In genomic region chr1:22141493-22141892, GRCh38 we compare ENCODE assay signal across 12 cellular contexts. TPM values are rescaled to one million over a fixed set of nuclear protein-coding genes. Genes with fewer than 3 reads are reported as not detected.
DNase-seq lines count a peak whose midpoint lies in the region; ATAC-seq and TF ChIP-seq lines count a peak whose summit lies in the region.
"Had no signal": no experiment of that assay in that cellular context is flagged by ENCODE, and none has a peak within 500 bp of the region (broad histone marks: within the 10 kb centered on the region; RNA-seq: fewer than 3 reads in every experiment).

No MANE protein-coding gene starts in this region.

- no peak for ATAC-seq in naive thymus-derived CD4-positive, alpha-beta T cell
- ATAC-seq in GM18870 (IDR thresholded peaks at IDR 0.05; ENCODE audit: unreplicated experiment) = no peak

- no peaks in the 10 kb centered on the region for H3K36me3 ChIP-seq in BE2C
- no peaks in the 10 kb centered on the region for H3K36me3 ChIP-seq in HUES48 (ENCODE audit: control insufficient read depth, insufficient read depth, low read length)
- H3K36me3 ChIP-seq in duodenal mucosa (ENCODE audit: control insufficient read depth in 1 of 2, insufficient read depth in 2 of 2, low read length in 2 of 2) = no peaks in the 10 kb centered on the region
- no peaks in the 10 kb centered on the region for H3K36me3 ChIP-seq in naive thymus-derived CD4-positive, alpha-beta T cell (ENCODE audit: control insufficient read depth in 2 of 3, insufficient read depth in 3 of 3, low read length in 3 of 3)

- H3K27me3 ChIP-seq in BE2C (0 out of 2 replicates have a peak, but pooled peaks cover 4% of the 10 kb centered on the region), HUES48 (ENCODE audit: control insufficient read depth, insufficient read depth, low read length) (peaks cover 36% of the 10 kb centered on the region), duodenal mucosa (ENCODE audit: control insufficient read depth in 1 of 2, insufficient read depth in 2 of 2, low read length in 2 of 2) (peaks cover 40 to 45% of the 10 kb centered on the region in 2 donors)
- peaks cover 0 to 19% of the 10 kb centered on the region in 2 donors for H3K27me3 ChIP-seq in naive thymus-derived CD4-positive, alpha-beta T cell (ENCODE audit: control insufficient read depth in 2 of 2, insufficient read depth in 2 of 2, low read length in 2 of 2)

- H3K4me1 ChIP-seq in BE2C (peaks cover 9% of the 10 kb centered on the region; the same call in 1 of the 2 replicates), HUES48 (ENCODE audit: control insufficient read depth, insufficient read depth, low read length) (peaks cover 30% of the 10 kb centered on the region), duodenal mucosa (ENCODE audit: control insufficient read depth in 1 of 2, insufficient read depth in 2 of 2, low read length in 2 of 2) (peaks cover 9 to 29% of the 10 kb centered on the region in 2 donors)
- H3K4me1 ChIP-seq in naive thymus-derived CD4-positive, alpha-beta T cell (ENCODE audit: control insufficient read depth in 2 of 2, insufficient read depth in 2 of 2, low read length in 2 of 2) = peaks cover 5 to 6% of the 10 kb centered on the region in 2 donors

- intact Hi-C loops in naive thymus-derived CD4-positive, alpha-beta T cell (cut with micrococcal nuclease) = no loop called here

- H3K9me3 ChIP-seq in BE2C = no peaks in the 10 kb centered on the region
- no peaks in the 10 kb centered on the region for H3K9me3 ChIP-seq in HUES48 (ENCODE audit: control insufficient read depth, insufficient read depth, low read length)
- no peaks in the 10 kb centered on the region for H3K9me3 ChIP-seq in duodenal mucosa (ENCODE audit: control insufficient read depth in 1 of 2, low read length in 2 of 2)
- no peaks in the 10 kb centered on the region for H3K9me3 ChIP-seq in naive thymus-derived CD4-positive, alpha-beta T cell (ENCODE audit: control insufficient read depth in 2 of 3, low read length in 3 of 3)

- H3K27ac ChIP-seq in HUES48 (ENCODE audit: low read depth, low read length) (no peak overlapping the region), duodenal mucosa (ENCODE audit: low read depth, low read length) (no peak overlapping the region)
- H3K27ac ChIP-seq in naive thymus-derived CD4-positive, alpha-beta T cell (ENCODE audit: low read depth, low read length) = no peak overlapping the region
- H3K27ac ChIP-seq: C4-2B had no signal

- no peaks in the 10 kb centered on the region for H3K9me3 Mint-ChIP-seq in naive thymus-derived CD4-positive, alpha-beta T cell

- TF ChIP-seq CTCF in BE2C (IDR thresholded peaks at IDR 0.05; ENCODE audit: low read depth, low read length) = no peak

- H3K9ac ChIP-seq in HUES48 (ENCODE audit: low read depth, low read length) (no peak overlapping the region), duodenal mucosa (ENCODE audit: low read depth in 1 of 2, low read length in 2 of 2) (peak overlapping the region in 1 of 2 donors; percentile 15)

- H3K4me1 Mint-ChIP-seq in naive thymus-derived CD4-positive, alpha-beta T cell = peaks cover 5 to 12% (median 7%) of the 10 kb centered on the region in 7 donors

- H3K4me3 Mint-ChIP-seq in naive thymus-derived CD4-positive, alpha-beta T cell = peak overlapping the region in 9 of 10 donors; percentile 25 to 73 (median 48)

- peaks cover 37 to 58% (median 45%) of the 10 kb centered on the region in 5 donors for H3K27me3 Mint-ChIP-seq in naive thymus-derived CD4-positive, alpha-beta T cell

- DNase-seq in BE2C (no peak), T-helper 9 cell (no peak), mesenteric fat pad (ENCODE audit: low spot score) (no peak), KBM-7 (no peak)
- no peak for DNase-seq in naive thymus-derived CD4-positive, alpha-beta T cell
- DNase-seq: cortex of kidney, KG1 had no signal

- CTCF ChIA-PET in naive thymus-derived CD4-positive, alpha-beta T cell (lab: Charles Lee) = no interaction called here

- POLR2A ChIA-PET in naive thymus-derived CD4-positive, alpha-beta T cell (lab: Charles Lee) = interaction anchor here (0.6 kb wide), 1 partner anchor 164 kb away, joined by 3 read pairs; no protein-coding TSS in a partner anchor

- in situ Hi-C loops in KBM-7 (cut with MboI; ENCODE audit: low pct_unique_long_range_greater_than_20kb, low sequenced_read_pairs) = loop anchor here (25.0 kb wide), 1 partner anchor 271 kb away; no protein-coding TSS in a partner anchor

- peaks cover 0 to 5% (median 0%) of the 10 kb centered on the region in 5 donors for H3K36me3 Mint-ChIP-seq in naive thymus-derived CD4-positive, alpha-beta T cell

- peak overlapping the region; percentile 31; the same call in 1 of the 2 replicates for H3K4me3 ChIP-seq in BE2C (ENCODE audit: low read depth, low read length)
- H3K4me3 ChIP-seq in HUES48 (ENCODE audit: low read depth, low read length) = peak overlapping the region; percentile 62
- peak overlapping the region; percentile 50 to 61 for H3K4me3 ChIP-seq in duodenal mucosa (ENCODE audit: low read depth in 1 of 2, low read length in 2 of 2)
- no peak overlapping the region for H3K4me3 ChIP-seq in naive thymus-derived CD4-positive, alpha-beta T cell (ENCODE audit: low read length)
- H3K4me3 ChIP-seq: GM12878 had no signal

- H3K27ac Mint-ChIP-seq in naive thymus-derived CD4-positive, alpha-beta T cell = no peak overlapping the region

RNA-seq across cellular contexts. Expression of gene WNT4, which starts 1.4 kb away (rescaled TPM):
- polyA plus RNA-seq in BE2C (2012; ENCODE audit: insufficient read depth, insufficient read length, low read depth) = 1.4 TPM
- not detected for total RNA-seq in naive thymus-derived CD4-positive, alpha-beta T cell
- under 1 TPM in 1 of 2 donors, not detected in 1; 0.05 TPM for polyA plus RNA-seq in naive thymus-derived CD4-positive, alpha-beta T cell
- 0.10 TPM for total RNA-seq in mesenteric fat pad
- total RNA-seq: GM12878 had no signal
